Comparison of ENCODE assay signal across 26 cellular contexts in the genomic region with DNA sequence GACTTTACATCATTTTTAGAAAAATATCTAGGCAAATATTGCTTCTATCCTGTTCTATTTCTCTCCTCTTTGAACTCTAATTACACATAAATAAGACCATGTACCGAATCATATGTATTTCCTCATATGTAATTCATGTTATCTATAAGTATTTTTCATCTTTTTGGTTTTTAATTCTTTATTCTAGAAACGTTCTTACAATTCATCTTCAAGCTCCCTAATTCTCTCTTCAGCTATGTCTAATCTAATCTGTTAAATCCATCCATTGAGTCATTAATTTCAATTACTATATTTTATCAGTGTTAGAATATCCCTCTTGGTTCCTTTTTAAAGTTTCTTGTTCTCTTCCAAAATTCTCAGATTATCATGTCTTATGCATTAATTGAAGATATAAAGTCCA.
"Had no signal": no experiment of that assay in that cellular context is flagged by ENCODE, and none has a peak within 500 bp of the region (broad histone marks: within the 10 kb centered on the region; RNA-seq: fewer than 3 reads in every experiment).

No MANE protein-coding gene starts in this region.

- H3K36me3 ChIP-seq: esophagus squamous epithelium, gastrocnemius medialis, heart right ventricle, left lung, lower lobe of right lung had no signal

- H3K4me1 ChIP-seq: esophagus squamous epithelium, gastrocnemius medialis, heart right ventricle, left lung, lower lobe of right lung had no signal

- H3K27ac ChIP-seq: coronary artery, dorsolateral prefrontal cortex, epithelial cell of prostate, esophagus squamous epithelium, gastrocnemius medialis, heart right ventricle, left lung, lower lobe of right lung had no signal

- H3K9me3 ChIP-seq: esophagus squamous epithelium, gastrocnemius medialis, lower lobe of right lung had no signal

- FAIRE-seq: islet of Langerhans, keratinocyte had no signal

- H3K4me3 ChIP-seq: coronary artery, dorsolateral prefrontal cortex, esophagus squamous epithelium, gastrocnemius medialis, heart right ventricle, left lung, lower lobe of right lung had no signal

- DNase-seq: dermis blood vessel endothelial cell; dorsolateral prefrontal cortex; effector CD4-positive, alpha-beta T cell; effector memory CD4-positive, alpha-beta T cell; erythroblast; esophagus squamous epithelium; foreskin fibroblast; foreskin melanocyte; gastrocnemius medialis; glutamatergic neuron; head of caudate nucleus; heart right ventricle; hippocampal formation; left cardiac atrium; left lung; left ventricle myocardium superior; lower lobe of right lung; mesenchymal stem cell; midbrain; naive thymus-derived CD4-positive, alpha-beta T cell; natural killer cell had no signal

- H3K27me3 ChIP-seq: dorsolateral prefrontal cortex, esophagus squamous epithelium, gastrocnemius medialis, heart right ventricle, left lung had no signal

- ATAC-seq: esophagus mucosa; gastrocnemius medialis; heart right ventricle; left cardiac atrium; left lung; left ventricle myocardium superior; lower lobe of right lung; naive thymus-derived CD4-positive, alpha-beta T cell; natural killer cell had no signal
